Comparison of ENCODE assay signal across 21 cellular contexts in genomic region chr1:116735246-116735645, GRCh38. TPM values are rescaled to one million over a fixed set of nuclear protein-coding genes. Genes with fewer than 3 reads are reported as not detected.
"Had no signal": no experiment of that assay in that cellular context is flagged by ENCODE, and none has a peak within 500 bp of the region (broad histone marks: within the 10 kb centered on the region; RNA-seq: fewer than 3 reads in every experiment).

No MANE protein-coding gene starts in this region.

- H3K27ac Mint-ChIP-seq: memory B cell, WTC11 had no signal

- H3K36me3 ChIP-seq: cardiac muscle cell, heart right ventricle, stomach, suprapubic skin, tibial nerve, uterus had no signal

- DNase-seq: activated gamma-delta T cell treated with Interleukin-2 at 50 U/mL for 16 hours; activated T-cell treated with anti-CD3 and anti-CD28 coated beads, Interleukin-2, amount 50 U/mL, for 72 hours; body of pancreas; heart right ventricle; left colon; occipital lobe; posterior cingulate gyrus; stimulated activated CD4-positive, alpha-beta T cell treated with anti-CD3 and anti-CD28 coated beads, Interleukin-2, amount 100 ng/mL, for 48 hours; stomach; T1000; uterus had no signal

- H3K4me1 ChIP-seq: body of pancreas, stomach, tibial nerve, uterus had no signal

- H3K4me3 ChIP-seq: body of pancreas, cardiac muscle cell, heart right ventricle, stomach, suprapubic skin, tibial nerve, uterus had no signal

- H3K4me1 Mint-ChIP-seq: WTC11 had no signal

- H3K9me3 ChIP-seq: body of pancreas, heart right ventricle, stomach, suprapubic skin, tibial nerve, uterus had no signal

- H3K4me3 Mint-ChIP-seq: memory B cell, WTC11 had no signal

- ATAC-seq: activated T-cell treated with anti-CD3 and anti-CD28 coated beads, Interleukin-2, amount 50 U/mL, for 72 hours; body of pancreas; left colon; WTC11 had no signal

- H3K27ac ChIP-seq: body of pancreas, cardiac muscle cell, heart right ventricle, stomach, suprapubic skin, tibial nerve, uterus had no signal

- H3K27me3 ChIP-seq: body of pancreas, cardiac muscle cell, stomach, suprapubic skin, tibial nerve, uterus had no signal

- H3K36me3 Mint-ChIP-seq: WTC11 had no signal

RNA-seq across cellular contexts. Expression of gene CD2, which starts 19.0 kb away (rescaled TPM):
- total RNA-seq: cardiac muscle cell, chondrocyte, epithelial cell of proximal tubule, fibroblast of villous mesenchyme, occipital lobe, renal cortical epithelial cell, SK-MEL-5 had no signal
